16 cellular contexts compared by ENCODE assay signal in the genomic region with DNA sequence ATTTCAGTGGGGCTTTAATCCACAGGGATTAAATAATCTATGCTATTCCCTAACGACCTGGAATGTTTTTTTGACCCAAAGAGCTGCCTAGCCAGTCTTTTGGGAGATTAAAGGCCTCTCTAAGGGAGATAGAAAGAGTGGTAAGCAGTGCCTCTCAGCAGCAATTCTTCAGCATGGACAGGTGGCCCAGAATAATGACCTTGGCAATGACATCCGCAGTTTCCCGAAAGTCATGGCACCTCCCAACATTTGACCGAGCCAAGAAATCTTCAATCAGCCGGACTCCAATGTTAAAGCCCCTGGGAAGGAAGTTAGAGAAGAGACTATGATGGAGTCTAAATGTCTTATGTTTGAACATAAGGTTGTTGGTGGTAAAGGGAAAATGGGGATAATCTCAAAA. TPM values are rescaled to one million over a fixed set of nuclear protein-coding genes. Genes with fewer than 3 reads are reported as not detected.
"Had no signal": no experiment of that assay in that cellular context is flagged by ENCODE, and none has a peak within 500 bp of the region (broad histone marks: within the 10 kb centered on the region; RNA-seq: fewer than 3 reads in every experiment).

No MANE protein-coding gene starts in this region.

- ATAC-seq: activated CD4-positive, CD25-positive, alpha-beta regulatory T cell treated with anti-CD3 and anti-CD28 coated beads, Interleukin-2, amount 50 U/mL, for 24 hours; activated naive CD8-positive, alpha-beta T cell treated with anti-CD3 and anti-CD28 coated beads, Interleukin-2, amount 50 U/mL, for 24 hours; gastroesophageal sphincter; naive thymus-derived CD8-positive, alpha-beta T cell; pancreas; stimulated activated memory B cell treated with anti-CD40 and anti-IgM and Interleukin-4, amounts not matched to agents 10 μg/mL and 1 μg/mL and 100 μg/mL, for 72 hours had no signal

- H3K4me3 Mint-ChIP-seq: activated naive CD8-positive, alpha-beta T cell treated with anti-CD3 and anti-CD28 coated beads, Interleukin-2, amount 50 U/mL, for 24 hours; naive thymus-derived CD8-positive, alpha-beta T cell; stimulated activated memory B cell treated with anti-CD40 and anti-IgM and Interleukin-4, amounts not matched to agents 10 μg/mL and 1 μg/mL and 100 μg/mL, for 72 hours had no signal

- H3K9me3 Mint-ChIP-seq: activated naive CD8-positive, alpha-beta T cell treated with anti-CD3 and anti-CD28 coated beads, Interleukin-2, amount 50 U/mL, for 24 hours; naive thymus-derived CD8-positive, alpha-beta T cell; stimulated activated memory B cell treated with anti-CD40 and anti-IgM and Interleukin-4, amounts not matched to agents 10 μg/mL and 1 μg/mL and 100 μg/mL, for 72 hours had no signal

- H3K4me3 ChIP-seq: gastroesophageal sphincter, pancreas, right lobe of liver, smooth muscle cell, tibial nerve had no signal

- H3K4me1 ChIP-seq: right lobe of liver had no signal

- H3K27ac ChIP-seq: pancreas, right lobe of liver had no signal

- DNase-seq: activated CD4-positive, alpha-beta T cell treated with anti-CD3 and anti-CD28 coated beads, Interleukin-2, amount 50 U/mL, for 1 hour; activated naive CD4-positive, alpha-beta T cell treated with Interleukin-2 at 50 U/mL for 16 hours; activated naive CD8-positive, alpha-beta T cell treated with anti-CD3 and anti-CD28 coated beads, Interleukin-2, amount 50 U/mL, for 24 hours; aorta; cortex of kidney; mesendoderm; naive thymus-derived CD8-positive, alpha-beta T cell; pancreas; right lobe of liver; stimulated activated CD4-positive, alpha-beta T cell treated with anti-CD3 and anti-CD28 coated beads, Interleukin-4, amount 100 ng/mL, for 24 hours; T-helper 1 cell had no signal

- H3K27ac Mint-ChIP-seq: activated naive CD8-positive, alpha-beta T cell treated with anti-CD3 and anti-CD28 coated beads, Interleukin-2, amount 50 U/mL, for 24 hours; stimulated activated memory B cell treated with anti-CD40 and anti-IgM and Interleukin-4, amounts not matched to agents 10 μg/mL and 1 μg/mL and 100 μg/mL, for 72 hours had no signal

- H3K27me3 Mint-ChIP-seq: activated naive CD8-positive, alpha-beta T cell treated with anti-CD3 and anti-CD28 coated beads, Interleukin-2, amount 50 U/mL, for 24 hours; naive thymus-derived CD8-positive, alpha-beta T cell; stimulated activated memory B cell treated with anti-CD40 and anti-IgM and Interleukin-4, amounts not matched to agents 10 μg/mL and 1 μg/mL and 100 μg/mL, for 72 hours had no signal

- H3K27me3 ChIP-seq: gastroesophageal sphincter, pancreas, right lobe of liver, tibial nerve had no signal

- H3K9me3 ChIP-seq: gastroesophageal sphincter, pancreas, right lobe of liver, tibial nerve had no signal

RNA-seq across cellular contexts. Expression of gene TEKT2, which starts 55.6 kb away (rescaled TPM):
- total RNA-seq: aorta; naive thymus-derived CD8-positive, alpha-beta T cell; right lobe of liver had no signal
- polyA plus RNA-seq: naive thymus-derived CD8-positive, alpha-beta T cell had no signal
